11 cellular contexts compared by ENCODE assay signal in genomic region chr18:36950282-36950681, GRCh38.
"Had no signal": no experiment of that assay in that cellular context is flagged by ENCODE, and none has a peak within 500 bp of the region (broad histone marks: within the 10 kb centered on the region; RNA-seq: fewer than 3 reads in every experiment).

No MANE protein-coding gene starts in this region.

- H3K4me3 Mint-ChIP-seq: GM23338, H9, HFFc6 had no signal

- H3K27ac ChIP-seq: GM23248 had no signal

- H3K9me3 Mint-ChIP-seq: HFFc6 had no signal

- ATAC-seq: GM23338, HCT116 had no signal

- DNase-seq: GM23248, GOT3, H7, H9, HCEC 1CT, HFFc6 had no signal

- H3K4me3 ChIP-seq: GM23248, GM23338, HAP-1 had no signal

- H2AFZ ChIP-seq: GM23248, GM23338 had no signal

- H3K9ac ChIP-seq: GM23248 had no signal

- H3K9me3 ChIP-seq: HAP-1 had no signal

- H3K27ac Mint-ChIP-seq: GM23338, HFFc6 had no signal

- FAIRE-seq: H1, H54 had no signal

- H3K36me3 ChIP-seq: HAP-1 had no signal
